ENCODE assay signal across 1 cellular context in genomic region chr1:34852677-34853217, GRCh38.
TF ChIP-seq lines count a peak whose summit lies in the region.

No MANE protein-coding gene starts in this region.

TF ChIP-seq in WTC11, 78 proteins besides CTCF, POLR2A, EP300 and RAD21 (continued from another document):
- TF ChIP-seq JAZF1 (CRISPR knock-in tag; IDR thresholded peaks at IDR 0.05), result no peak
- TF ChIP-seq NR1H2 (CRISPR knock-in tag; IDR thresholded peaks at IDR 0.05), result no peak
- TF ChIP-seq TP53 (CRISPR knock-in tag; IDR thresholded peaks at IDR 0.05), result no peak
- no peak for TF ChIP-seq NFYB (CRISPR knock-in tag; conservative IDR thresholded peaks at IDR 0.05; ENCODE audit: low read depth)
- TF ChIP-seq NFATC4 (CRISPR knock-in tag; IDR thresholded peaks at IDR 0.05), result no peak
- TF ChIP-seq ZSCAN18 (CRISPR knock-in tag; IDR thresholded peaks at IDR 0.05), result no peak
- TF ChIP-seq ARID4B (CRISPR knock-in tag; IDR thresholded peaks at IDR 0.05; ENCODE audit: borderline replicate concordance), result no peak
- TF ChIP-seq FOXP1 (CRISPR knock-in tag; IDR thresholded peaks at IDR 0.05; ENCODE audit: borderline replicate concordance), result 0 out of 2 replicates have a peak, but pooled peaks have one; percentile 33
- no peak for TF ChIP-seq SMAD4 (CRISPR knock-in tag; IDR thresholded peaks at IDR 0.05)
- no peak for TF ChIP-seq JUN (CRISPR knock-in tag; IDR thresholded peaks at IDR 0.05)
- no peak for TF ChIP-seq ZNF219 (CRISPR knock-in tag; IDR thresholded peaks at IDR 0.05; ENCODE audit: borderline replicate concordance)
- no peak for TF ChIP-seq ERG (CRISPR knock-in tag; IDR thresholded peaks at IDR 0.05)
- TF ChIP-seq GABPB1 (CRISPR knock-in tag; IDR thresholded peaks at IDR 0.05), result no peak
- TF ChIP-seq ZNF512 (CRISPR knock-in tag; IDR thresholded peaks at IDR 0.05; ENCODE audit: borderline replicate concordance), result no peak
- TF ChIP-seq ESRRA (CRISPR knock-in tag; IDR thresholded peaks at IDR 0.05; ENCODE audit: borderline replicate concordance), result no peak
- TF ChIP-seq IRF1 (CRISPR knock-in tag; IDR thresholded peaks at IDR 0.05), result no peak
- peak; percentile 89 for TF ChIP-seq USF2 (CRISPR knock-in tag; IDR thresholded peaks at IDR 0.05)
- no peak for TF ChIP-seq SMAD3 (CRISPR knock-in tag; IDR thresholded peaks at IDR 0.05; ENCODE audit: borderline replicate concordance)
- no peak for TF ChIP-seq RELA (CRISPR knock-in tag; IDR thresholded peaks at IDR 0.05; ENCODE audit: borderline replicate concordance)
- 0 out of 2 replicates have a peak, but pooled peaks have one; percentile 30 for TF ChIP-seq FOXK1 (CRISPR knock-in tag; IDR thresholded peaks at IDR 0.05)
- TF ChIP-seq ZNF425 (CRISPR knock-in tag; conservative IDR thresholded peaks at IDR 0.05), result no peak
- no peak for TF ChIP-seq ZNF396 (CRISPR knock-in tag; IDR thresholded peaks at IDR 0.05; ENCODE audit: borderline replicate concordance)
